Comparison of ENCODE assay signal across 17 cellular contexts in the genomic region with DNA sequence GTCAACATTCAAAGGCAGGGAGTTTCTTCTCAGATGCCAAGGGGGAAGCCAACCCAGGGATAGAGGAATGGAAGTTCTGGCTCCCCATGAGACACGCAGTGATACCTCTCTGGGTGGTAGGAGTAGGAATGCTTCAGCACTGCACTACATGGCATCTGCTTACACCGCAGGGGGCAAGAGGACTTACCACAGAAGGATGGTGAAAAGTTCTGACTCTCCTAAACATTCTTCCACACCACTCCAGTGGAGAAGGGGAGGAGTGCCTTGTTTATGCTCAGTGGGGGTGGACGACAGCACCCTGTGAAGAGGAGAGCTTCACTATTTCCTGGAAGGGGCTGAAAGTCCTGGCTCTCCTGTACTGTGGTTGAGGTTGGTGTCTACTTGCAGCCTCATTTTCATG.
DNase-seq lines count a peak whose midpoint lies in the region; FAIRE-seq lines count a peak whose summit lies in the region.
"Had no signal": no experiment of that assay in that cellular context is flagged by ENCODE, and none has a peak within 500 bp of the region (broad histone marks: within the 10 kb centered on the region; RNA-seq: fewer than 3 reads in every experiment).

No MANE protein-coding gene starts in this region.

- DNase-seq in Daoy (ENCODE audit: low read depth): peak; percentile 22
- DNase-seq in HTR-8/SVneo (ENCODE audit: insufficient read length, low spot score): no peak
- DNase-seq in brain pericyte (ENCODE audit: low read depth, low spot score): peak; percentile 58
- peak; percentile 69 for DNase-seq in smooth muscle cell of the brain vasculature (ENCODE audit: low read depth, low spot score)
- DNase-seq in NOMO-1 treated with DMSO at 0.1 percent for 48 hours (lab: John Stamatoyannopoulos, UW; ENCODE audit: unreplicated experiment): no peak
- DNase-seq in SKM-1 (lab: John Stamatoyannopoulos, UW; ENCODE audit: unreplicated experiment): no peak
- DNase-seq in COLO829 (ENCODE audit: low spot score): no peak
- DNase-seq: 8988T; C1 segment of cervical spinal cord; CD4-positive, alpha-beta memory T cell; DMS 273 treated with DMSO at 0.1 percent for 48 hours; DMS79; HFFc6 had no signal

- peak; percentile 23 for FAIRE-seq in HTR-8/SVneo (lab: Jason Lieb, UNC)
- FAIRE-seq: A549, D721Med, G401.6, GM12878 had no signal

Comparison
In these comparisons a context has a peak if more than half of its experiments do, and no peak if none do; other contexts are left out.
1. DNase-seq: peak in Daoy (single experiment), brain pericyte (single experiment) and smooth muscle cell of the brain vasculature (single experiment); none in HTR-8/SVneo (single experiment), NOMO-1 treated with DMSO at 0.1 percent for 48 hours (single experiment), SKM-1 (single experiment) and COLO829 (single experiment).